22 cellular contexts compared by ENCODE assay signal in the genomic region with DNA sequence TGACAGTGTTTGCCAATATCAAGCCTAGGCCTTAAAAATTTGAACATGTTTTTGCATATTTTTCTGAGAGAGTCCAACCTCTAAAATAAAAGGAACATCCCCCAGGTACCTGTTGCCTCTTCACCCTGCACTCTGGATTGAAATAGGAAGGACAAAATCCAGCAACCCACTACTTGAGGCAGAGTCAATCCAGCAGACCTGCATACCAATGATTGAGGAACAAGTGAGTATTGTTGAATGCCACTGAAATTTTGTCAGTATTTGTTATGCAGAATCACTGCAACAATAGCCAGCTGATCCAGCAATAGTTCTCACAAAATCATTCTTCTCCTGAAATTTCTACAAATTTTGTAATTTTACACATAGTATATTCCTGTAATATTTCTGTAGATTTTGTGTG.
"Had no signal": no experiment of that assay in that cellular context is flagged by ENCODE, and none has a peak within 500 bp of the region (broad histone marks: within the 10 kb centered on the region; RNA-seq: fewer than 3 reads in every experiment).

No MANE protein-coding gene starts in this region.

- ATAC-seq: foreskin keratinocyte; left lung; lower lobe of right lung; naive thymus-derived CD4-positive, alpha-beta T cell; psoas muscle had no signal

- H3K27me3 Mint-ChIP-seq: dendritic cell treated with granulocyte-macrophage colony-stimulating factor and Interleukin-4, amounts not matched to agents 40 ng/mL and 50 ng/mL, for 4 days; naive thymus-derived CD4-positive, alpha-beta T cell had no signal

- H2AFZ ChIP-seq: hepatocyte, parathyroid adenoma had no signal

- H3K4me3 ChIP-seq: hepatocyte, left lung, lower lobe of right lung, psoas muscle, right atrium auricular region, sigmoid colon, skin epidermis, stomach, suprapubic skin, tibial artery, upper lobe of left lung, uterus had no signal

- H3K36me3 ChIP-seq: left lung, lower lobe of right lung, right atrium auricular region, sigmoid colon, stomach, suprapubic skin, tibial artery, upper lobe of left lung, uterus had no signal

- H3K27ac Mint-ChIP-seq: dendritic cell treated with granulocyte-macrophage colony-stimulating factor and Interleukin-4, amounts not matched to agents 40 ng/mL and 50 ng/mL, for 4 days; naive thymus-derived CD4-positive, alpha-beta T cell; nephron progenitor cell had no signal

- H3K9ac ChIP-seq: parathyroid adenoma had no signal

- H3K4me1 ChIP-seq: left lung, lower lobe of right lung, parathyroid adenoma, psoas muscle, right atrium auricular region, sigmoid colon, stomach, suprapubic skin, tibial artery, upper lobe of left lung, uterus had no signal

- H3K9me3 ChIP-seq: lower lobe of right lung, psoas muscle, right atrium auricular region, sigmoid colon, tibial artery, uterus had no signal

- H3K4me3 Mint-ChIP-seq: dendritic cell treated with granulocyte-macrophage colony-stimulating factor and Interleukin-4, amounts not matched to agents 40 ng/mL and 50 ng/mL, for 4 days; naive thymus-derived CD4-positive, alpha-beta T cell; nephron progenitor cell had no signal

- H3K27me3 ChIP-seq: foreskin keratinocyte, hepatocyte, left lung, right atrium auricular region, sigmoid colon, stomach, suprapubic skin, tibial artery, upper lobe of left lung, uterus had no signal

- H3K4me1 Mint-ChIP-seq: nephron progenitor cell had no signal

- H3K4me2 ChIP-seq: hepatocyte had no signal

- H3K36me3 Mint-ChIP-seq: naive thymus-derived CD4-positive, alpha-beta T cell had no signal

- H3K9me3 Mint-ChIP-seq: dendritic cell treated with granulocyte-macrophage colony-stimulating factor and Interleukin-4, amounts not matched to agents 40 ng/mL and 50 ng/mL, for 4 days; nephron progenitor cell had no signal

- DNase-seq: foreskin keratinocyte; islet precursor cell; left lung; lower lobe of right lung; mesendoderm; naive thymus-derived CD4-positive, alpha-beta T cell; nephron progenitor cell; psoas muscle; sigmoid colon; stimulated activated CD4-positive, alpha-beta T cell treated with anti-CD3 and anti-CD28 coated beads, Interleukin-2, amount 100 ng/mL, for 24 hours; stimulated activated CD4-positive, alpha-beta T cell treated with anti-CD3 and anti-CD28 coated beads, Interleukin-4, amount 100 ng/mL, for 4 hours; stimulated activated naive CD4-positive, alpha-beta T cell; stomach; tibial artery; upper lobe of left lung; uterus had no signal

- H3K79me2 ChIP-seq: hepatocyte, parathyroid adenoma had no signal

- H3K27ac ChIP-seq: foreskin keratinocyte, hepatocyte, left lung, lower lobe of right lung, parathyroid adenoma, psoas muscle, right atrium auricular region, sigmoid colon, skin epidermis, stomach, suprapubic skin, tibial artery, upper lobe of left lung, uterus had no signal
